Comparison of ENCODE assay signal across 10 cellular contexts in genomic region chr3:126926684-126927404, GRCh38. TPM values are rescaled to one million over a fixed set of nuclear protein-coding genes. Genes with fewer than 3 reads are reported as not detected.
A peak's percentile ranks its signal among the peaks of the same experiment; 100 is the strongest.
DNase-seq lines count a peak whose midpoint lies in the region; ATAC-seq and FAIRE-seq lines count a peak whose summit lies in the region.
"Had no signal": no experiment of that assay in that cellular context is flagged by ENCODE, and none has a peak within 500 bp of the region (broad histone marks: within the 10 kb centered on the region; RNA-seq: fewer than 3 reads in every experiment).

No MANE protein-coding gene starts in this region.

- FAIRE-seq in A204.1 (lab: Jason Lieb, UNC) = peak; percentile 98
- FAIRE-seq: endometrium had no signal

- DNase-seq in M059J (ENCODE audit: low read depth) = peak; percentile 89
- DNase-seq in dedifferentiated amniotic fluid mesenchymal stem cell (ENCODE audit: extremely low spot score) = peak; percentile 85
- DNase-seq in lung microvascular endothelial cell (ENCODE audit: low read depth in 2 of 2) = peak; percentile 89 to 93
- no peak for DNase-seq in T-helper 9 cell
- DNase-seq: CD4-positive, CD25-positive, alpha-beta regulatory T cell had no signal

- no peak for ATAC-seq in GM21526 (IDR thresholded peaks at IDR 0.05; ENCODE audit: low FRiP score, unreplicated experiment)
- no peak for ATAC-seq in HG02981 (IDR thresholded peaks at IDR 0.05; ENCODE audit: unreplicated experiment)
- no peak for ATAC-seq in HG02610 (IDR thresholded peaks at IDR 0.05; ENCODE audit: unreplicated experiment)

RNA-seq across cellular contexts. Expression of gene PLXNA1, which starts 56.1 kb away (rescaled TPM):
- total RNA-seq in M059J (2014; rRNA removed; shearing (Covaris generic)) = 10.1 and 23.1 TPM in 2 replicates
- total RNA-seq in lung microvascular endothelial cell = 10.9 and 15.1 TPM in 2 replicates
